Comparison of ENCODE assay signal across 15 cellular contexts in the genomic region with DNA sequence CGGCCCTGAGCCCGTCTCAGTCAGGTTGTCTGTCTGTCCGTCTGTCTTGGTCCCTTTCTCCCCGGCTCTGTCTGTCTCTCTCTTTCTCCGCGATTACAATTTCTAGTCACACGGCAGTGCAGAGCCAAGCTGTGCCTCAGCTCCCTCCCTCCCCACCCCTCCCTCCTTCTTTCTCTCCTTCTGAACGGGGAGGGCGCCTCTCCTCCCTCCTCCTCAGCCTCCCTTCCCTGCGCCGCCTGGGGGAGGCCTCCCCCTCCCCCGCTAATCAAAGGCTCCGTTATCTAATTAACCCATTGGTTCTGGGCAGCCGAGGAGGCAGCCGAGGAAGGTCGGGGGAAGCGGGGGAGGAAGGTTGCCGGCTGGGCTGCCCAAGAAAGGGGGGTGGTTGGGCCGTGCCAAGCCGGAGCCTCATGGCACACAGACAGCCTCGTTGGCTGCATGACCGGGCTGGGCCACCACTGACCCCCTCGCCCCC. TPM values are rescaled to one million over a fixed set of nuclear protein-coding genes. Genes with fewer than 3 reads are reported as not detected.
A peak's percentile ranks its signal among the peaks of the same experiment; 100 is the strongest.
DNase-seq lines count a peak whose midpoint lies in the region; ATAC-seq and TF ChIP-seq lines count a peak whose summit lies in the region.
"Had no signal": no experiment of that assay in that cellular context is flagged by ENCODE, and none has a peak within 500 bp of the region (broad histone marks: within the 10 kb centered on the region; RNA-seq: fewer than 3 reads in every experiment).

No MANE protein-coding gene starts in this region.

- H3K27ac ChIP-seq in coronary artery (peak overlapping the region; percentile 41 to 73), mesendoderm (ENCODE audit: low read depth, low read length) (no peak overlapping the region)

- H3K27ac Mint-ChIP-seq in type B pancreatic cell, result no peak overlapping the region
- H3K27ac Mint-ChIP-seq: stimulated activated naive CD8-positive, alpha-beta T cell treated with anti-CD3 and anti-CD28 coated beads, Interleukin-15, Interleukin-2, amounts not matched to agents 100 ng/mL and 50 ng/mL, for 24 hours had no signal

- H3K23ac ChIP-seq in mesendoderm (ENCODE audit: low read length), result no peak overlapping the region

- H2AK5ac ChIP-seq in mesendoderm (ENCODE audit: low read length), result no peak overlapping the region

- no peaks in the 10 kb centered on the region for H3K4me1 ChIP-seq in mesendoderm (ENCODE audit: control insufficient read depth, low read depth, low read length)

- H4K5ac ChIP-seq in mesendoderm (ENCODE audit: low read length), result no peak overlapping the region

- peaks cover 9% of the 10 kb centered on the region for H3K4me1 Mint-ChIP-seq in type B pancreatic cell (ENCODE audit: unreplicated experiment)

- no peaks in the 10 kb centered on the region for H3K36me3 ChIP-seq in mesendoderm (ENCODE audit: control insufficient read depth, insufficient read depth, low read length)

- H3K79me2 ChIP-seq in mesendoderm (ENCODE audit: control insufficient read depth, insufficient read depth, low read length), result no peaks in the 10 kb centered on the region

- H3K56ac ChIP-seq in mesendoderm (ENCODE audit: low read length), result peak overlapping the region; percentile 49

- peak overlapping the region; percentile 68 for H3K4me3 ChIP-seq in coronary artery
- H3K4me3 ChIP-seq in mesendoderm (ENCODE audit: low read length), result peak overlapping the region; percentile 45

- H3K9me3 Mint-ChIP-seq in type B pancreatic cell, result no peaks in the 10 kb centered on the region
- H3K9me3 Mint-ChIP-seq: stimulated activated naive CD8-positive, alpha-beta T cell treated with anti-CD3 and anti-CD28 coated beads, Interleukin-15, Interleukin-2, amounts not matched to agents 100 ng/mL and 50 ng/mL, for 24 hours had no signal

- TF ChIP-seq CTCF in coronary artery (IDR thresholded peaks at IDR 0.05) (no peak), type B pancreatic cell (conservative IDR thresholded peaks at IDR 0.05) (no peak)

- no peak overlapping the region for H3K4ac ChIP-seq in mesendoderm (ENCODE audit: low read depth, low read length)

- H3K9ac ChIP-seq in mesendoderm (ENCODE audit: low read length), result peak overlapping the region; percentile 56

- H3K36me3 Mint-ChIP-seq in type B pancreatic cell, result no peaks in the 10 kb centered on the region

- ATAC-seq in HG02642 (IDR thresholded peaks at IDR 0.05; ENCODE audit: poor library complexity, unreplicated experiment) (no peak), GM21447 (IDR thresholded peaks at IDR 0.05; ENCODE audit: unreplicated experiment) (no peak)

- peak overlapping the region; percentile 93 for H3K4me2 ChIP-seq in mesendoderm (ENCODE audit: low read length)

- no peak overlapping the region for H2BK5ac ChIP-seq in mesendoderm (ENCODE audit: low read length)

- peaks cover 16% of the 10 kb centered on the region for H3K27me3 ChIP-seq in mesendoderm (ENCODE audit: insufficient read depth, low read length, poor library complexity)

- peaks cover 59% of the 10 kb centered on the region for H3K27me3 Mint-ChIP-seq in type B pancreatic cell

- no CpG with 5 or more reads among the region's 23 CpGs for WGBS in mesendoderm (ENCODE audit: extremely low coverage, insufficient coverage, low lambda C conversion rate)

- no peak overlapping the region for H2BK120ac ChIP-seq in mesendoderm (ENCODE audit: low read depth, low read length)

- no peak overlapping the region for H2BK15ac ChIP-seq in mesendoderm (replicated peaks; ENCODE audit: low read depth)

- H3K79me1 ChIP-seq in mesendoderm (ENCODE audit: low read length), result no peaks in the 10 kb centered on the region

- no peak overlapping the region for H4K8ac ChIP-seq in mesendoderm (ENCODE audit: low read depth, low read length)

- DNase-seq in NCI-H2171 treated with DMSO at 0.1 percent for 48 hours (lab: John Stamatoyannopoulos, UW) (peak; percentile 18), NCI-H2171 (lab: John Stamatoyannopoulos, UW) (no peak), coronary artery (ENCODE audit: low spot score) (no peak), mesendoderm (peak; percentile 61), type B pancreatic cell (ENCODE audit: extremely low spot score, unreplicated experiment) (no peak), DMS79 (lab: John Stamatoyannopoulos, UW) (no peak)
- DNase-seq: amniotic stem cell, DMS53, Karpas-422 had no signal

- no peak overlapping the region for H3K18ac ChIP-seq in mesendoderm (ENCODE audit: low read length)

- H3K4me3 Mint-ChIP-seq in type B pancreatic cell, result peak overlapping the region; percentile 78
- H3K4me3 Mint-ChIP-seq: stimulated activated naive CD8-positive, alpha-beta T cell treated with anti-CD3 and anti-CD28 coated beads, Interleukin-15, Interleukin-2, amounts not matched to agents 100 ng/mL and 50 ng/mL, for 24 hours had no signal

RNA-seq across cellular contexts. Expression of a gene that starts 16.5 kb away (rescaled TPM):
- polyA plus RNA-seq in mesendoderm (2013, experiment 1 of 2), result 0.31 TPM
- 0.24 TPM for polyA plus RNA-seq in mesendoderm (2013, experiment 2 of 2)
- 0.38 and 21.7 TPM in 2 replicates for total RNA-seq in type B pancreatic cell (ENCODE audit: low replicate concordance)
- total RNA-seq: activated CD8-positive, alpha-beta memory T cell treated with anti-CD3 and anti-CD28 coated beads for 36 hours had no signal
- polyA plus RNA-seq: keratinocyte had no signal

RNA-seq across cellular contexts. Expression of a gene that starts 38.0 kb away (rescaled TPM):
- not detected for polyA plus RNA-seq in mesendoderm (2013, experiment 1 of 2)
- polyA plus RNA-seq in mesendoderm (2013, experiment 2 of 2), result not detected
- not detected in 2 replicates for total RNA-seq in type B pancreatic cell (ENCODE audit: low replicate concordance)
- total RNA-seq: activated CD8-positive, alpha-beta memory T cell treated with anti-CD3 and anti-CD28 coated beads for 36 hours; omental fat pad had no signal
- polyA plus RNA-seq: keratinocyte had no signal

RNA-seq across cellular contexts. Expression of a gene that starts 40.8 kb away (rescaled TPM):
- 2.1 TPM for polyA plus RNA-seq in mesendoderm (2013, experiment 1 of 2)
- 2.2 TPM for polyA plus RNA-seq in mesendoderm (2013, experiment 2 of 2)
- 16.2 and 23.2 TPM in 2 replicates for total RNA-seq in type B pancreatic cell (ENCODE audit: low replicate concordance)

Comparison
In these comparisons a context has a peak if more than half of its experiments do, and no peak if none do; other contexts are left out.
1. DNase-seq: peak in NCI-H2171 treated with DMSO at 0.1 percent for 48 hours (single experiment) and mesendoderm (single experiment); none in NCI-H2171 (single experiment), coronary artery (single experiment), type B pancreatic cell (single experiment) and DMS79 (single experiment).